8 cellular contexts compared by ENCODE assay signal in the genomic region with DNA sequence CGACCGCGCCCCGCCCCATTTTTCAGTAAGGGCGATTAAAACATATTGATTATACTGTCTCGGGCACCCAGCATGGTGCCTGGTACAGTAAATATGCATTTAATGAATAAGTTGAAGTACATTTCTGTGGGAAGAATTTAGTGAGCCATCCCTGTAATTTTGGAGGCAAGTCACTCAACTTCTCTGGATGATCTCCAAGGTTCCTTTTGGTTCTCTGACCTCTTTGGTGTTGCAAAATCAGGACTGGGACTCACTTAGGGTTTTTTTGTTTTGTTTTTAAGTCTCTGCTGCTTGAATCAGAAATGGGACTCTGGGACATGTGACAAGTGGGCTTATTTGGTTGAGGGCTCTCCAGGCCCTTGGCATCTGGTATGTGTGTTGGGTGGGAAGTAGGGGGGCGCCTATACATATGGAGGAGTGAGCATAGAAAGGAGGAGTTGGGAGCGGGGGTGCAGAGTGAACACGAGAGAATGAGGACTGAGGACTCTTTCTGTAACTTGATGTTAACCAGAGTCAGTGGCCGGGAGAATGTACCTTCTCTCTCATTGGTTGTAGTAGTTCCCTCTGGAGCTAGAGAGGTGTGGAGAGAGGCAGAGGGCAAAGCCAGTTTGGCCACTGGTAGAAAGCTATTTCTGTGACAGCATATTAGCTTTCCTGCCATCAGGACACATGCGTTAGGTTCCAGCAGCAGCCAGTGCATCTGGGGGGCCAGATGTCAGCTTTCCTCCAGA. TPM values are rescaled to one million over a fixed set of nuclear protein-coding genes. Genes with fewer than 3 reads are reported as not detected.
DNase-seq lines count a peak whose midpoint lies in the region; ATAC-seq and TF ChIP-seq lines count a peak whose summit lies in the region.

No MANE protein-coding gene starts in this region.

- H2BK120ac ChIP-seq in trophoblast cell (ENCODE audit: insufficient read depth, low read length, poor library complexity): no peak overlapping the region

- H4K91ac ChIP-seq in trophoblast cell (ENCODE audit: low read depth, low read length): peak overlapping the region; percentile 56

- H3K4me1 ChIP-seq in Peyer's patch (peaks cover 3 to 8% (median 6%) of the 10 kb centered on the region in 4 donors), esophagus (ENCODE audit: control insufficient read depth in 2 of 2, insufficient read depth in 2 of 2, low read length in 1 of 2) (peaks cover 0 to 6% of the 10 kb centered on the region in 2 donors), trophoblast cell (ENCODE audit: control insufficient read depth in 1 of 2, insufficient read depth in 2 of 2, low read length in 2 of 2) (peaks cover 8 to 20% of the 10 kb centered on the region in 2 experiments)

- H3K4ac ChIP-seq in trophoblast cell (ENCODE audit: low read depth, low read length): peak overlapping the region; percentile 65

- H3K23ac ChIP-seq in trophoblast cell (ENCODE audit: low read length): no peak overlapping the region

- H3K4me3 ChIP-seq in Peyer's patch (peak overlapping the region; percentile 68 to 84 (median 79)), esophagus (ENCODE audit: low read depth in 1 of 2, low read length in 2 of 2) (peak overlapping the region; percentile 69 to 92), trophoblast cell (ENCODE audit: low read depth, low read length) (no peak overlapping the region)

- H3K36me3 ChIP-seq in Peyer's patch (no peaks in the 10 kb centered on the region), esophagus (ENCODE audit: control insufficient read depth in 2 of 2, insufficient read depth in 2 of 2, low read length in 1 of 2) (no peaks in the 10 kb centered on the region), trophoblast cell (ENCODE audit: control insufficient read depth in 1 of 2, insufficient read depth in 2 of 2, low read length in 2 of 2) (no peaks in the 10 kb centered on the region)

- H3K4me2 ChIP-seq in trophoblast cell (ENCODE audit: low read length): peak overlapping the region; percentile 79

- no peak for ATAC-seq in GM19324 (IDR thresholded peaks at IDR 0.05; ENCODE audit: low FRiP score, unreplicated experiment)
- ATAC-seq in GM21737 (IDR thresholded peaks at IDR 0.05; ENCODE audit: unreplicated experiment): no peak

- no peak overlapping the region for H2AFZ ChIP-seq in trophoblast cell (ENCODE audit: insufficient read depth, low read length, poor library complexity)

- H3K9me3 ChIP-seq in Peyer's patch: no peaks in the 10 kb centered on the region
- no peaks in the 10 kb centered on the region for H3K9me3 ChIP-seq in esophagus (ENCODE audit: control insufficient read depth in 2 of 2, insufficient read depth in 1 of 2, low read depth in 1 of 2, low read length in 1 of 2)
- H3K9me3 ChIP-seq in trophoblast cell (ENCODE audit: insufficient read depth, low read depth, low read length): no peaks in the 10 kb centered on the region

- H4K12ac ChIP-seq in trophoblast cell (ENCODE audit: low read depth, low read length): no peak overlapping the region

- peaks cover 21% of the 10 kb centered on the region for H3K79me2 ChIP-seq in trophoblast cell (ENCODE audit: control insufficient read depth, insufficient read depth, low read length, poor library complexity)

- H3K14ac ChIP-seq in trophoblast cell (ENCODE audit: low read length): peak overlapping the region; percentile 66

- peak overlapping the region; percentile 47 for H3K18ac ChIP-seq in trophoblast cell (ENCODE audit: low read length)

- no peak overlapping the region for H4K8ac ChIP-seq in trophoblast cell (ENCODE audit: low read depth, low read length)

- no peak for TF ChIP-seq CTCF in Peyer's patch (IDR thresholded peaks at IDR 0.05)

- no peak overlapping the region for H2BK12ac ChIP-seq in trophoblast cell (ENCODE audit: low read length)

- no peak overlapping the region for H2AK5ac ChIP-seq in trophoblast cell (ENCODE audit: low read length)

- peaks cover 21% of the 10 kb centered on the region for H3K79me1 ChIP-seq in trophoblast cell (ENCODE audit: low read length)

- H3K27ac ChIP-seq in Peyer's patch (peak overlapping the region in 3 of 4 donors; percentile 55 to 92 (median 76)), esophagus (ENCODE audit: low read depth in 2 of 2, low read length in 1 of 2) (peak overlapping the region; percentile 56 to 93), trophoblast cell (ENCODE audit: low read depth, low read length) (peak overlapping the region; percentile 58)

- 51 to 56% methylated on average over 11 of the region's 11 CpGs for WGBS in esophagus, 2 donors
- no CpG with 5 or more reads among the region's 11 CpGs for WGBS in trophoblast cell (ENCODE audit: extremely low coverage, insufficient coverage, insufficient read length)

- no peak for TF ChIP-seq POLR2A in Peyer's patch (IDR thresholded peaks at IDR 0.05)

- H3K27me3 ChIP-seq in Peyer's patch (no peaks in the 10 kb centered on the region), esophagus (ENCODE audit: control insufficient read depth in 1 of 2, insufficient read depth in 2 of 2, low read length in 2 of 2) (no peaks in the 10 kb centered on the region), trophoblast cell (ENCODE audit: insufficient read depth, low read length) (no peaks in the 10 kb centered on the region)

- no peak overlapping the region for H3K9ac ChIP-seq in trophoblast cell (ENCODE audit: low read length)

- DNase-seq in DMS 273 (lab: John Stamatoyannopoulos, UW; ENCODE audit: unreplicated experiment) (peak; percentile 78), Peyer's patch (no peak), trophoblast cell (peak in 1 of 2 donors; percentile 51), D341Med (ENCODE audit: low spot score) (no peak), NCI-H187 (lab: John Stamatoyannopoulos, UW) (no peak)

- peak overlapping the region; percentile 53 for H2BK5ac ChIP-seq in trophoblast cell (ENCODE audit: low read depth, low read length, poor library complexity)

RNA-seq across cellular contexts. Expression of gene ARHGAP10, which starts 1.9 kb away (rescaled TPM):
- total RNA-seq in Peyer's patch: 10 to 100 TPM in 3 of 4 donors, 1 to 10 TPM in 1; 7.0 to 52.8 (median 19.9) TPM
- polyA plus RNA-seq in esophagus: 10 to 100 TPM; 31.2 to 53.9 TPM
- 18.2 and 18.7 TPM in 2 replicates for polyA plus RNA-seq in trophoblast cell (2013)

RNA-seq across cellular contexts. Expression of gene PRMT9, which starts 49.8 kb away (rescaled TPM):
- total RNA-seq in Peyer's patch: 1 to 10 TPM; 5.4 to 9.9 (median 7.8) TPM
- 1 to 10 TPM; 3.6 to 4.5 TPM for polyA plus RNA-seq in esophagus
- polyA plus RNA-seq in trophoblast cell (2013): 4.2 and 4.4 TPM in 2 replicates
